8 cellular contexts compared by ENCODE assay signal in genomic region chr2:161237397-161238263, GRCh38.
A peak's percentile ranks its signal among the peaks of the same experiment; 100 is the strongest.
DNase-seq lines count a peak whose midpoint lies in the region; ATAC-seq, FAIRE-seq and TF ChIP-seq lines count a peak whose summit lies in the region.

No MANE protein-coding gene starts in this region.

- no peaks in the 10 kb centered on the region for H3K9me3 Mint-ChIP-seq in activated naive CD8-positive, alpha-beta T cell treated with anti-CD3 and anti-CD28 coated beads, Interleukin-2, amount 10 ng/mL, durations not matched to agents 7 days and 5 days

- TF ChIP-seq CTCF in AG09319 (IDR thresholded peaks at IDR 0.05; ENCODE audit: low read depth, low read length) (no peak), heart right ventricle (IDR thresholded peaks at IDR 0.05) (no peak), pancreas (IDR thresholded peaks at IDR 0.05) (no peak)

- H3K9me3 ChIP-seq in SJCRH30 (replicated peaks) (no peaks in the 10 kb centered on the region), heart right ventricle (no peaks in the 10 kb centered on the region), pancreas (no peaks in the 10 kb centered on the region)

- POLR2A ChIA-PET in activated naive CD8-positive, alpha-beta T cell treated with anti-CD3 and anti-CD28 coated beads, Interleukin-2, amount 10 ng/mL, durations not matched to agents 7 days and 5 days (lab: Charles Lee), result no interaction called here

- H3K36me3 ChIP-seq in SJCRH30 (no peaks in the 10 kb centered on the region), heart right ventricle (peaks cover 0 to 15% (median 0%) of the 10 kb centered on the region in 9 donors), pancreas (no peaks in the 10 kb centered on the region)

- whole genome bisulfite sequencing in heart right ventricle, 2 donors, result 3 to 4% methylated on average over 49 of the region's 49 CpGs
- WGBS in pancreas, 2 donors, result 12 to 13% methylated on average over 49 of the region's 49 CpGs

- intact Hi-C loops in heart right ventricle (cut with DNase I) (no loop called here), pancreas (cut with DNase I) (no loop called here)

- H3K27me3 Mint-ChIP-seq in activated naive CD8-positive, alpha-beta T cell treated with anti-CD3 and anti-CD28 coated beads, Interleukin-2, amount 10 ng/mL, durations not matched to agents 7 days and 5 days, result peaks cover 8% of the 10 kb centered on the region

- FAIRE-seq in pancreas (lab: Jason Lieb, UNC), result no peak

- H3K27ac ChIP-seq in SJCRH30 (peak overlapping the region; percentile 79), heart right ventricle (peak overlapping the region in 1 of 10 donors; percentile 15), pancreas (no peak overlapping the region)

- H3K27ac Mint-ChIP-seq in activated naive CD8-positive, alpha-beta T cell treated with anti-CD3 and anti-CD28 coated beads, Interleukin-2, amount 10 ng/mL, durations not matched to agents 7 days and 5 days, result peak overlapping the region; percentile 51

- H3K4me3 ChIP-seq in SJCRH30 (peak overlapping the region; percentile 63), heart right ventricle (peak overlapping the region; percentile 33 to 68 (median 58)), pancreas (peak overlapping the region; percentile 39 to 59 (median 48))

- DNase-seq in AG09319 (ENCODE audit: extremely low read depth, low read depth), result peak; percentile 24
- DNase-seq in SJCRH30, result peak; percentile 77 to 79
- DNase-seq in activated naive CD8-positive, alpha-beta T cell treated with anti-CD3 and anti-CD28 coated beads, Interleukin-2, amount 10 ng/mL, durations not matched to agents 7 days and 5 days, result peak; percentile 51
- peak; percentile 30 to 52 for DNase-seq in heart right ventricle
- peak; percentile 23 to 72 (median 40) for DNase-seq in pancreas
- DNase-seq in GF-D8 (lab: John Stamatoyannopoulos, UW), result no peak

- peaks cover 17% of the 10 kb centered on the region for H3K4me1 Mint-ChIP-seq in activated naive CD8-positive, alpha-beta T cell treated with anti-CD3 and anti-CD28 coated beads, Interleukin-2, amount 10 ng/mL, durations not matched to agents 7 days and 5 days

- H3K27me3 ChIP-seq in SJCRH30 (no peaks in the 10 kb centered on the region), heart right ventricle (no peaks in the 10 kb centered on the region), pancreas (no peaks in the 10 kb centered on the region)

- ATAC-seq in GM19023 (IDR thresholded peaks at IDR 0.05; ENCODE audit: unreplicated experiment), result peak; percentile 60
- peak; percentile 39 for ATAC-seq in HG03280 (IDR thresholded peaks at IDR 0.05; ENCODE audit: unreplicated experiment)
- ATAC-seq in activated naive CD8-positive, alpha-beta T cell treated with anti-CD3 and anti-CD28 coated beads, Interleukin-2, amount 10 ng/mL, durations not matched to agents 7 days and 5 days (ENCODE audit: low read depth), result peak; percentile 51
- peak; percentile 76 to 85 (median 83) for ATAC-seq in heart right ventricle
- ATAC-seq in pancreas, result peak; percentile 82 to 89 (median 84)

- H3K4me1 ChIP-seq in SJCRH30 (no peaks in the 10 kb centered on the region), heart right ventricle (peaks cover 0 to 17% (median 14%) of the 10 kb centered on the region in 9 donors), pancreas (no peaks in the 10 kb centered on the region)

- H3K4me3 Mint-ChIP-seq in activated naive CD8-positive, alpha-beta T cell treated with anti-CD3 and anti-CD28 coated beads, Interleukin-2, amount 10 ng/mL, durations not matched to agents 7 days and 5 days, result peak overlapping the region; percentile 93

- H3K36me3 Mint-ChIP-seq in activated naive CD8-positive, alpha-beta T cell treated with anti-CD3 and anti-CD28 coated beads, Interleukin-2, amount 10 ng/mL, durations not matched to agents 7 days and 5 days, result peaks cover 12% of the 10 kb centered on the region
